1 cellular context compared by ENCODE assay signal in the genomic region with DNA sequence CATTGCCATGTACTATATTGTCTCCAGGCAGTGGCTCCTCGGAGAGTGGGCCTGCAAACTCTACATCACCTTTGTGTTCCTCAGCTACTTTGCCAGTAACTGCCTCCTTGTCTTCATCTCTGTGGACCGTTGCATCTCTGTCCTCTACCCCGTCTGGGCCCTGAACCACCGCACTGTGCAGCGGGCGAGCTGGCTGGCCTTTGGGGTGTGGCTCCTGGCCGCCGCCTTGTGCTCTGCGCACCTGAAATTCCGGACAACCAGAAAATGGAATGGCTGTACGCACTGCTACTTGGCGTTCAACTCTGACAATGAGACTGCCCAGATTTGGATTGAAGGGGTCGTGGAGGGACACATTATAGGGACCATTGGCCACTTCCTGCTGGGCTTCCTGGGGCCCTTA.
TF ChIP-seq lines count a peak whose summit lies in the region.

No MANE protein-coding gene starts in this region.

TF ChIP-seq in H1, 55 proteins besides CTCF, POLR2A, EP300 and RAD21:
- TF ChIP-seq CTBP2 (IDR thresholded peaks at IDR 0.05; ENCODE audit: borderline replicate concordance, insufficient read depth, insufficient read length, low read length) = no peak
- TF ChIP-seq BACH1 (IDR thresholded peaks at IDR 0.05; ENCODE audit: low read length) = no peak
- TF ChIP-seq RBBP5 (IDR thresholded peaks at IDR 0.05; ENCODE audit: borderline replicate concordance, low read depth, low read length) = no peak
- TF ChIP-seq RNF2 (IDR thresholded peaks at IDR 0.05; ENCODE audit: borderline replicate concordance, low read depth, low read length, missing control alignments, poor library complexity, severe bottlenecking) = no peak
